Comparison of ENCODE assay signal across 9 cellular contexts in genomic region chr7:140059288-140060242, GRCh38. TPM values are rescaled to one million over a fixed set of nuclear protein-coding genes. Genes with fewer than 3 reads are reported as not detected.
DNase-seq lines count a peak whose midpoint lies in the region; ATAC-seq and TF ChIP-seq lines count a peak whose summit lies in the region.
"Had no signal": no experiment of that assay in that cellular context is flagged by ENCODE, and none has a peak within 500 bp of the region (broad histone marks: within the 10 kb centered on the region; RNA-seq: fewer than 3 reads in every experiment).

No MANE protein-coding gene starts in this region.

- no peak for TF ChIP-seq CTCF in PC-9 (conservative IDR thresholded peaks at IDR 0.05)
- TF ChIP-seq CTCF in liver (IDR thresholded peaks at IDR 0.05; ENCODE audit: low read depth, low read length, missing input control) = no peak
- TF ChIP-seq CTCF in neural progenitor cell (IDR thresholded peaks at IDR 0.05) = no peak

- H3K27ac ChIP-seq in PC-9 (no peak overlapping the region), liver (ENCODE audit: low read depth in 1 of 2, low read length in 2 of 2) (peak overlapping the region in 1 of 2 donors; percentile 11), neural progenitor cell (no peak overlapping the region)

- no peak overlapping the region for H3K4me3 ChIP-seq in PC-9
- no peak overlapping the region for H3K4me3 ChIP-seq in liver (ENCODE audit: low read depth in 1 of 3, low read length in 3 of 3)
- H3K4me3 ChIP-seq in neural progenitor cell = no peak overlapping the region

- CTCF ChIA-PET in PC-9 (lab: Charles Lee) = interaction anchor here (0.5 kb wide), 2 partner anchors 257 to 412 kb away, joined by 3 to 4 read pairs; no protein-coding TSS in a partner anchor

- peaks cover 17% of the 10 kb centered on the region for H3K36me3 Mint-ChIP-seq in activated naive CD8-positive, alpha-beta T cell treated with anti-CD3 and anti-CD28 coated beads, Interleukin-2, amount 50 U/mL, for 24 hours (ENCODE audit: low read depth)
- no peaks in the 10 kb centered on the region for H3K36me3 Mint-ChIP-seq in neural progenitor cell

- WGBS in liver = 59% methylated on average over 11 of the region's 11 CpGs

- intact Hi-C loops in PC-9 (cut with micrococcal nuclease; ENCODE audit: unreplicated experiment) = loop anchor here (10.0 kb wide), 1 partner anchor 255 kb away; no protein-coding TSS in a partner anchor

- H3K9me3 Mint-ChIP-seq in activated naive CD8-positive, alpha-beta T cell treated with anti-CD3 and anti-CD28 coated beads, Interleukin-2, amount 50 U/mL, for 24 hours = no peaks in the 10 kb centered on the region
- H3K9me3 Mint-ChIP-seq in neural progenitor cell = peaks cover 7% of the 10 kb centered on the region

- no peaks in the 10 kb centered on the region for H3K36me3 ChIP-seq in PC-9 (ENCODE audit: low read depth)
- peaks cover 0 to 6% (median 5%) of the 10 kb centered on the region in 4 donors for H3K36me3 ChIP-seq in liver (ENCODE audit: control insufficient read depth in 4 of 4, insufficient read depth in 3 of 4, low read depth in 1 of 4, low read length in 3 of 4)
- H3K36me3 ChIP-seq in neural progenitor cell = no peaks in the 10 kb centered on the region

- H3K79me2 ChIP-seq in PC-9 (ENCODE audit: low read depth) (peaks cover 12% of the 10 kb centered on the region), neural progenitor cell (ENCODE audit: low read depth) (no peaks in the 10 kb centered on the region)

- no peaks in the 10 kb centered on the region for H4K20me1 ChIP-seq in PC-9 (ENCODE audit: insufficient read depth)
- H4K20me1 ChIP-seq in neural progenitor cell (ENCODE audit: low read depth) = no peaks in the 10 kb centered on the region

- ATAC-seq in activated naive CD8-positive, alpha-beta T cell treated with anti-CD3 and anti-CD28 coated beads, Interleukin-2, amount 50 U/mL, for 24 hours = peak; percentile 39
- ATAC-seq in stimulated activated naive CD8-positive, alpha-beta T cell treated with anti-CD3 and anti-CD28 coated beads, Interleukin-15, Interleukin-2, amounts not matched to agents 100 U/mL and 50 U/mL, for 24 hours = peak; percentile 8
- no peak for ATAC-seq in HG02610 (IDR thresholded peaks at IDR 0.05; ENCODE audit: unreplicated experiment)

- POLR2A ChIA-PET in PC-9 (lab: Charles Lee; ENCODE audit: unreplicated experiment) = no interaction called here

- H3K27ac Mint-ChIP-seq in activated naive CD8-positive, alpha-beta T cell treated with anti-CD3 and anti-CD28 coated beads, Interleukin-2, amount 50 U/mL, for 24 hours = peak overlapping the region; percentile 60
- no peak overlapping the region for H3K27ac Mint-ChIP-seq in neural progenitor cell

- H3K4me1 ChIP-seq in PC-9 (replicated peaks; ENCODE audit: insufficient read depth) = peaks cover 37% of the 10 kb centered on the region
- H3K4me1 ChIP-seq in liver (ENCODE audit: control insufficient read depth in 4 of 4, insufficient read depth in 4 of 4, low read length in 3 of 4) = peaks cover 6 to 28% (median 17%) of the 10 kb centered on the region in 4 donors
- H3K4me1 ChIP-seq in neural progenitor cell = no peaks in the 10 kb centered on the region

- H3K9me2 ChIP-seq in PC-9 (ENCODE audit: insufficient read depth) = no peaks in the 10 kb centered on the region

- H3K9ac ChIP-seq in liver (ENCODE audit: low read depth in 1 of 2, low read length in 2 of 2) (no peak overlapping the region), neural progenitor cell (no peak overlapping the region)

- no peaks in the 10 kb centered on the region for H3K27me3 Mint-ChIP-seq in activated naive CD8-positive, alpha-beta T cell treated with anti-CD3 and anti-CD28 coated beads, Interleukin-2, amount 50 U/mL, for 24 hours
- H3K27me3 Mint-ChIP-seq in neural progenitor cell (ENCODE audit: insufficient read depth, low read depth) = peaks cover 19% of the 10 kb centered on the region

- H3K4me1 Mint-ChIP-seq in activated naive CD8-positive, alpha-beta T cell treated with anti-CD3 and anti-CD28 coated beads, Interleukin-2, amount 50 U/mL, for 24 hours = peaks cover 52% of the 10 kb centered on the region
- H3K4me1 Mint-ChIP-seq in neural progenitor cell = no peaks in the 10 kb centered on the region

- BruUV-seq in PC-9 (replicated peaks; lab: Mats Ljungman, UMichigan) = no TSS peak

- peak; percentile 58 for DNase-seq in DMS79 treated with DMSO at 0.1 percent for 48 hours (lab: John Stamatoyannopoulos, UW)
- DNase-seq in PC-9 = peak; percentile 84 to 93
- DNase-seq in activated naive CD8-positive, alpha-beta T cell treated with anti-CD3 and anti-CD28 coated beads, Interleukin-2, amount 50 U/mL, for 24 hours = peak; percentile 46
- DNase-seq in stimulated activated naive CD8-positive, alpha-beta T cell treated with anti-CD3 and anti-CD28 coated beads, Interleukin-15, Interleukin-2, amounts not matched to agents 100 U/mL and 50 U/mL, for 24 hours = peak; percentile 53
- DNase-seq in neural progenitor cell (ENCODE audit: low spot score) = no peak
- no peak for DNase-seq in middle frontal gyrus (ENCODE audit: extremely low spot score, low spot score)

- H3K9me3 ChIP-seq in PC-9 (ENCODE audit: insufficient read depth, low read depth) (no peaks in the 10 kb centered on the region), liver (ENCODE audit: control insufficient read depth in 4 of 4, low read length in 3 of 4) (no peaks in the 10 kb centered on the region), neural progenitor cell (ENCODE audit: low read depth) (no peaks in the 10 kb centered on the region)

- H3F3A ChIP-seq in PC-9 (ENCODE audit: insufficient read depth, low read depth) (peaks cover 8% of the 10 kb centered on the region; the same call in 1 of the 2 replicates), neural progenitor cell (ENCODE audit: low read depth) (peaks cover 14% of the 10 kb centered on the region)

- peak in 1 of 2 donors; percentile 8 for TF ChIP-seq RAD21 in liver (IDR thresholded peaks at IDR 0.05)

- H3K27me3 ChIP-seq in PC-9 (ENCODE audit: insufficient read depth, low read depth) (no peaks in the 10 kb centered on the region), liver (ENCODE audit: control insufficient read depth in 4 of 4, insufficient read depth in 4 of 4, low read length in 3 of 4) (no peaks in the 10 kb centered on the region), neural progenitor cell (peaks cover 52% of the 10 kb centered on the region)

- H2AFZ ChIP-seq in PC-9 = no peak overlapping the region
- no peak overlapping the region for H2AFZ ChIP-seq in neural progenitor cell (replicated peaks)

- peak overlapping the region; percentile 22 for H3K4me3 Mint-ChIP-seq in activated naive CD8-positive, alpha-beta T cell treated with anti-CD3 and anti-CD28 coated beads, Interleukin-2, amount 50 U/mL, for 24 hours
- H3K4me3 Mint-ChIP-seq in neural progenitor cell = no peak overlapping the region

- H3K4me2 ChIP-seq in PC-9 (peak overlapping the region; percentile 43), neural progenitor cell (no peak overlapping the region)

TF ChIP-seq in liver, 16 proteins besides CTCF, POLR2A, EP300 and RAD21:
- no peak for TF ChIP-seq EGR1 (IDR thresholded peaks at IDR 0.05; ENCODE audit: low read depth in 2 of 2)
- peak; percentile 16 to 19 for TF ChIP-seq HNF4A (conservative IDR thresholded peaks at IDR 0.05)
- TF ChIP-seq, protein P1, sequence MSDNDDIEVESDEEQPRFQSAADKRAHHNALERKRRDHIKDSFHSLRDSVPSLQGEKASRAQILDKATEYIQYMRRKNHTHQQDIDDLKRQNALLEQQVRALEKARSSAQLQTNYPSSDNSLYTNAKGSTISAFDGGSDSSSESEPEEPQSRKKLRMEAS (IDR thresholded peaks at IDR 0.05) = peak; percentile 34
- TF ChIP-seq JUND (IDR thresholded peaks at IDR 0.05) = peak in 1 of 2 donors; percentile 42
- no peak for TF ChIP-seq NR2F2 (IDR thresholded peaks at IDR 0.05)

RNA-seq across cellular contexts. Expression of gene PARP12, which starts 3.2 kb away (rescaled TPM):
- total RNA-seq in PC-9 (2021) = 32.4 and 37.7 TPM in 2 replicates
- total RNA-seq in liver = 10 to 100 TPM; 25.9 to 32.7 TPM
- 10 to 100 TPM; 13.3 to 13.8 TPM for polyA plus RNA-seq in liver
- 0.15 and 6.8 TPM in 2 replicates for total RNA-seq in neural progenitor cell (ENCODE audit: low replicate concordance)
- polyA plus RNA-seq: neural cell had no signal

Comparison
In these comparisons a context has a peak if more than half of its experiments do, and no peak if none do; other contexts are left out.
1. DNase-seq: peak in DMS79 treated with DMSO at 0.1 percent for 48 hours (single experiment), PC-9 (2 of 2), activated naive CD8-positive, alpha-beta T cell treated with anti-CD3 and anti-CD28 coated beads, Interleukin-2, amount 50 U/mL, for 24 hours (single experiment) and stimulated activated naive CD8-positive, alpha-beta T cell treated with anti-CD3 and anti-CD28 coated beads, Interleukin-15, Interleukin-2, amounts not matched to agents 100 U/mL and 50 U/mL, for 24 hours (single experiment); none in neural progenitor cell (single experiment) and middle frontal gyrus (single experiment).